Comparison of ENCODE assay signal across 8 cellular contexts in the genomic region with DNA sequence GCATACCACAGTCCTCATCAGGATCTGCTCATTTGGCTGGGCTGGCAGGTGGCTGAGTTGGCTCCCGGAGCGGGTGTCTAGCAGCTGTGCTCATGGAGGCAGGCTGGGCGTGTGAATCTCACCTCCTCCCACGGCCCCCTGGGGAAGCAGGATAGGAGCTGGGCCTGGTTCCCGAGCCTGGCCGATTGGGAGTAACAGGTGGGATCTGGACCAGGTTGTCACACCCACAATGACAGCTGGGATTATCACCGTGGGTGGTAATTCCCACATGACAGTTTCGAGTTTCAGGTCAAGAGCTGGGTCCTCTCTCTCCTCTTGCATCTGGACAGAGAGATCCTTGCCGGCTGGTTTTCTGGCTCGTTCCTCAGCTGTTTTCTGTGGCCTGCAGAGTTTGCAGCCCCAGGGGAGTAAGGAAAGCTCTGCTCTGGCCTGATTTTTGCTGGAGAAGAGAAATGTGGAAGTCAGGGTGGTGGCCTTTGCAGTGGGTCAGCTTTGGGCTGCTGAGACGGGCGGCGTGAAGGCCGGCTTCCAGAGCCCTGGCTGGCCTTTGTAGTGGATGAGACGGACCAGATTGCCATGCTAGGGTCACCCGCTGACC. TPM values are rescaled to one million over a fixed set of nuclear protein-coding genes. Genes with fewer than 3 reads are reported as not detected.
A peak's percentile ranks its signal among the peaks of the same experiment; 100 is the strongest.
DNase-seq lines count a peak whose midpoint lies in the region; ATAC-seq and TF ChIP-seq lines count a peak whose summit lies in the region.

No MANE protein-coding gene starts in this region.

- no peaks in the 10 kb centered on the region for H3K27me3 Mint-ChIP-seq in central memory CD8-positive, alpha-beta T cell

- no peaks in the 10 kb centered on the region for H3K9me3 ChIP-seq in osteoblast (ENCODE audit: low read depth, low read length)

- peaks cover 30% of the 10 kb centered on the region for H3K4me1 ChIP-seq in osteoblast (ENCODE audit: insufficient read depth, low read length)

- DNase-seq in COR-L47 (lab: John Stamatoyannopoulos, UW), result peak; percentile 97
- DNase-seq in NCI-H2107 treated with DMSO at 0.1 percent for 48 hours (lab: John Stamatoyannopoulos, UW; ENCODE audit: unreplicated experiment), result peak; percentile 81
- DNase-seq in central memory CD8-positive, alpha-beta T cell (ENCODE audit: low spot score in 2 of 2), result no peak
- peak; percentile 100 for DNase-seq in myocyte (ENCODE audit: low read depth)
- DNase-seq in cortex of kidney (lab: John Stamatoyannopoulos, UW), result no peak
- DNase-seq in osteoblast (ENCODE audit: insufficient read length, low spot score, missing footprints), result no peak

- no peak for ATAC-seq in central memory CD8-positive, alpha-beta T cell (replicated peaks; ENCODE audit: extremely low read depth, poor library complexity, severe bottlenecking)
- ATAC-seq in GM21619 (IDR thresholded peaks at IDR 0.05; ENCODE audit: unreplicated experiment) (no peak), HG03097 (IDR thresholded peaks at IDR 0.05; ENCODE audit: low FRiP score, unreplicated experiment) (no peak)

- H3K27ac Mint-ChIP-seq in central memory CD8-positive, alpha-beta T cell (ENCODE audit: low read depth), result peak overlapping the region; percentile 87

- H3K4me3 ChIP-seq in osteoblast (ENCODE audit: insufficient read depth, low read length), result no peak overlapping the region

- no peaks in the 10 kb centered on the region for H3K9me3 Mint-ChIP-seq in central memory CD8-positive, alpha-beta T cell

- peaks cover 78% of the 10 kb centered on the region for H3K4me1 Mint-ChIP-seq in central memory CD8-positive, alpha-beta T cell

- H3K4me2 ChIP-seq in osteoblast (ENCODE audit: insufficient read depth, low read length), result no peak overlapping the region

- H3K27me3 ChIP-seq in osteoblast (ENCODE audit: insufficient read depth, low read length), result no peaks in the 10 kb centered on the region

- no peak overlapping the region for H2AFZ ChIP-seq in osteoblast (ENCODE audit: low read length)

- H3K4me3 Mint-ChIP-seq in central memory CD8-positive, alpha-beta T cell, result peak overlapping the region; percentile 52

- peaks cover 82% of the 10 kb centered on the region for H4K20me1 ChIP-seq in osteoblast (ENCODE audit: insufficient read depth, low read length)

- no peak for TF ChIP-seq CTCF in osteoblast (IDR thresholded peaks at IDR 0.05; ENCODE audit: extremely low read depth, low read depth, low read length)

- H3K79me2 ChIP-seq in osteoblast (ENCODE audit: insufficient read depth, low read length), result peaks cover 76% of the 10 kb centered on the region

- H3K36me3 Mint-ChIP-seq in central memory CD8-positive, alpha-beta T cell (ENCODE audit: insufficient read depth), result peaks cover 11% of the 10 kb centered on the region

- no peak overlapping the region for H3K27ac ChIP-seq in osteoblast (ENCODE audit: low read depth, low read length)

- H3K36me3 ChIP-seq in osteoblast (ENCODE audit: insufficient read depth, low read length), result no peaks in the 10 kb centered on the region

RNA-seq across cellular contexts. Expression of gene BCR, which starts 57.0 kb away (rescaled TPM):
- 18.1 and 42.0 TPM in 2 replicates for total RNA-seq in myocyte
- polyA plus RNA-seq in myocyte (2012), result 63.9 TPM
- total RNA-seq in osteoblast, result 28.6 and 29.8 TPM in 2 replicates

Comparison
In these comparisons a context has a peak if more than half of its experiments do, and no peak if none do; other contexts are left out.
1. DNase-seq: peak in COR-L47 (single experiment), NCI-H2107 treated with DMSO at 0.1 percent for 48 hours (single experiment) and myocyte (single experiment); none in central memory CD8-positive, alpha-beta T cell (0 of 2), cortex of kidney (single experiment) and osteoblast (single experiment).